23 cellular contexts compared by ENCODE assay signal in the genomic region with DNA sequence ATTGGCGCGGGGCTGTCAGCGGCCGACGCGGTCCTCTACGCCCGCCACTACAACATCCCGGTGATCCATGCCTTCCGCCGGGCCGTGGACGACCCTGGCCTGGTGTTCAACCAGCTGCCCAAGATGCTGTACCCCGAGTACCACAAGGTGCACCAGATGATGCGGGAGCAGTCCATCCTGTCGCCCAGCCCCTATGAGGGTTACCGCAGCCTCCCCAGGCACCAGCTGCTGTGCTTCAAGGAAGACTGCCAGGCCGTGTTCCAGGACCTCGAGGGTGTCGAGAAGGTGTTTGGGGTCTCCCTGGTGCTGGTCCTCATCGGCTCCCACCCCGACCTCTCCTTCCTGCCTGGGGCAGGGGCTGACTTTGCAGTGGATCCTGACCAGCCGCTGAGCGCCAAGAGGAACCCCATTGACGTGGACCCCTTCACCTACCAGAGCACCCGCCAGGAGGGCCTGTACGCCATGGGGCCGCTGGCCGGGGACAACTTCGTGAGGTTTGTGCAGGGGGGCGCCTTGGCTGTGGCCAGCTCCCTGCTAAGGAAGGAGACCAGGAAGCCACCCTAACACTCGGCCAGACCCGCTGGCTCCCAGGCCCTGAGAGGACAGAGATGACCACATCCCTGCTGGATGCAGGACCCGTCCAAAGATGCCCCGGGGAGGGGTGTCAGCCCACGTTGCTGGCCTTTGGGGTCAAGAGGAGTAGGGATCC. TPM values are rescaled to one million over a fixed set of nuclear protein-coding genes. Genes with fewer than 3 reads are reported as not detected.
"Had no signal": no experiment of that assay in that cellular context is flagged by ENCODE, and none has a peak within 500 bp of the region (broad histone marks: within the 10 kb centered on the region; RNA-seq: fewer than 3 reads in every experiment).

No MANE protein-coding gene starts in this region.

- H3K9me3 ChIP-seq: colonic mucosa, esophagus squamous epithelium, gastroesophageal sphincter, pancreas, spleen, tibial artery, upper lobe of right lung, vagina had no signal

- H3K27me3 ChIP-seq: pancreas, vagina had no signal

- ATAC-seq: gastroesophageal sphincter; naive thymus-derived CD8-positive, alpha-beta T cell; pancreas; sciatic nerve; upper lobe of right lung had no signal

- DNase-seq: cerebellar nuclear complex; colonic mucosa; dermis blood vessel endothelial cell; esophagus squamous epithelium; foreskin fibroblast; immature natural killer cell; mesenchymal stem cell; naive thymus-derived CD8-positive, alpha-beta T cell; spleen; stimulated activated CD4-positive, alpha-beta T cell treated with anti-CD3 and anti-CD28 coated beads, Interleukin-15, amount 100 ng/mL, for 24 hours; stimulated activated CD4-positive, alpha-beta T cell treated with anti-CD3 and anti-CD28 coated beads, Interleukin-1b, Interleukin-23, amount 100 ng/mL, for 48 hours; stimulated activated CD4-positive, alpha-beta T cell treated with anti-CD3 and anti-CD28 coated beads, Interleukin-4, amount 100 ng/mL, for 24 hours; tibial artery; upper lobe of right lung had no signal

- FAIRE-seq: keratinocyte, pancreas had no signal

- H3K36me3 ChIP-seq: colonic mucosa had no signal

- H3K27ac ChIP-seq: colonic mucosa, esophagus squamous epithelium, gastroesophageal sphincter, pancreas, spleen, tibial artery, upper lobe of right lung, vagina had no signal

- H3K4me1 ChIP-seq: colonic mucosa, pancreas, upper lobe of right lung, vagina had no signal

- H3K4me3 ChIP-seq: colonic mucosa, esophagus squamous epithelium, gastroesophageal sphincter, lung, pancreas, spleen, tibial artery, upper lobe of right lung, vagina had no signal

RNA-seq across cellular contexts. Expression of gene NECAB2, which starts 2.4 kb away (rescaled TPM):
- total RNA-seq: dermis blood vessel endothelial cell; epithelial cell of proximal tubule; esophagus squamous epithelium; mononuclear cell; naive thymus-derived CD8-positive, alpha-beta T cell; skeletal muscle tissue; upper lobe of right lung; vagina had no signal
- polyA plus RNA-seq: immature natural killer cell; keratinocyte; naive thymus-derived CD8-positive, alpha-beta T cell had no signal
